ENCODE assay signal across 8 cellular contexts in genomic region chr3:172516318-172517214, GRCh38. TPM values are rescaled to one million over a fixed set of nuclear protein-coding genes. Genes with fewer than 3 reads are reported as not detected.
A peak's percentile ranks its signal among the peaks of the same experiment; 100 is the strongest.
DNase-seq lines count a peak whose midpoint lies in the region; ATAC-seq and TF ChIP-seq lines count a peak whose summit lies in the region.

No MANE protein-coding gene starts in this region.

- no peak overlapping the region for H2AFZ ChIP-seq in Karpas-422 (ENCODE audit: low read length)

- H3K9me3 ChIP-seq in Karpas-422 (ENCODE audit: low read length): no peaks in the 10 kb centered on the region

- H3K79me2 ChIP-seq in Karpas-422 (ENCODE audit: low read length): no peaks in the 10 kb centered on the region

- peak overlapping the region; percentile 49 for H3K4me3 Mint-ChIP-seq in HFFc6

- H3K9ac ChIP-seq in Karpas-422 (ENCODE audit: low read length): no peak overlapping the region

- H3K27me3 Mint-ChIP-seq in HFFc6 (ENCODE audit: insufficient read depth): peaks cover 13% of the 10 kb centered on the region

- H3K36me3 ChIP-seq in brain microvascular endothelial cell (replicated peaks) (no peaks in the 10 kb centered on the region), Karpas-422 (ENCODE audit: insufficient read depth, low read length) (no peaks in the 10 kb centered on the region)

- peak overlapping the region; percentile 75 for H3K27ac Mint-ChIP-seq in HFFc6

- TF ChIP-seq CTCF in HFFc6 (IDR thresholded peaks at IDR 0.05) (no peak), brain microvascular endothelial cell (IDR thresholded peaks at IDR 0.05; ENCODE audit: low read depth, low read length, missing control alignments) (no peak)

- peaks cover 39% of the 10 kb centered on the region for H3K4me1 Mint-ChIP-seq in HFFc6 (ENCODE audit: low read depth)

- no peaks in the 10 kb centered on the region for H3K9me2 ChIP-seq in Karpas-422 (replicated peaks; ENCODE audit: insufficient read depth, low read length)

- in situ Hi-C loops in brain microvascular endothelial cell (cut with HindIII; ENCODE audit: low pct_ligation_motif_present, low sequenced_read_pairs): no loop called here

- H3K27me3 ChIP-seq in brain microvascular endothelial cell (replicated peaks): no peaks in the 10 kb centered on the region
- H3K27me3 ChIP-seq in Karpas-422 (ENCODE audit: low read length): no peaks in the 10 kb centered on the region

- ATAC-seq in GM19397 (IDR thresholded peaks at IDR 0.05; ENCODE audit: unreplicated experiment): no peak
- ATAC-seq in GM21528 (IDR thresholded peaks at IDR 0.05; ENCODE audit: low FRiP score, unreplicated experiment): no peak
- no peak for ATAC-seq in GM18858 (IDR thresholded peaks at IDR 0.05; ENCODE audit: unreplicated experiment)

- H3K9me3 Mint-ChIP-seq in HFFc6: no peaks in the 10 kb centered on the region

- H3K4me3 ChIP-seq in brain microvascular endothelial cell (ENCODE audit: low read depth, low read length): no peak overlapping the region
- no peak overlapping the region for H3K4me3 ChIP-seq in Karpas-422 (ENCODE audit: low read length)

- no peak overlapping the region for H3K4me2 ChIP-seq in Karpas-422 (ENCODE audit: low read depth, low read length, poor library complexity, severe bottlenecking)

- no peaks in the 10 kb centered on the region for H3K4me1 ChIP-seq in Karpas-422 (ENCODE audit: low read length)

- H4K20me1 ChIP-seq in Karpas-422 (ENCODE audit: insufficient read depth, low read depth, low read length): no peaks in the 10 kb centered on the region

- H3K36me3 Mint-ChIP-seq in HFFc6 (ENCODE audit: low read depth): no peaks in the 10 kb centered on the region

- DNase-seq in AG08396 (ENCODE audit: low spot score): peak; percentile 57
- peak; percentile 58 for DNase-seq in HFFc6
- DNase-seq in brain microvascular endothelial cell: peak; percentile 25
- DNase-seq in medulla oblongata (ENCODE audit: extremely low spot score): peak; percentile 30
- no peak for DNase-seq in Karpas-422

- no peak overlapping the region for H3K27ac ChIP-seq in brain microvascular endothelial cell
- no peak overlapping the region for H3K27ac ChIP-seq in Karpas-422 (ENCODE audit: low read length)

RNA-seq across cellular contexts. Expression of gene TNFSF10, which starts 6.7 kb away (rescaled TPM):
- under 1 TPM in 3 of 6 experiments, not detected in 3; 0.17 to 0.31 (median 0.28) TPM for total RNA-seq in HFFc6 (2021; fragmentation: NEBNext Ultra II Directional; extraction: Animal tissue kit (Norgen Biotek cat#: 25700))
- total RNA-seq in Karpas-422 (2014; rRNA removed; shearing (Covaris generic); ENCODE audit: low replicate concordance): not detected in 2 replicates
